In the genomic region with DNA sequence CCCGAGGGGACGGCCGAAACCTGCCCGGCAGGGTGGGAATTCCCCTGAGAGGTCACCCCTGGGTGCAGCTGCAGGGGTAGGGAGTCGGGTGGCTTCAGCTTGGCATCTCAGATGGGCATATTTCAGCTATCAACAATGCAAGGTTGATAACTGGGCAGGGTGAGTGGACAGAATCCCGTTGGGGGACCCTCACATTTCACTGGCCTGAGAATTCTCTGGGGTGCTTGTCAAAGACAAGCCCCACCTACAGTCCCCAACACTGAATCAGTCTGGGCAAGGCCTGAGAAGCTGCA, we compare ENCODE assay signal across 1 cellular context.
A peak's percentile ranks its signal among the peaks of the same experiment; 100 is the strongest.
TF ChIP-seq lines count a peak whose summit lies in the region.

No MANE protein-coding gene starts in this region.

TF ChIP-seq in GM12878, 131 proteins besides CTCF, POLR2A, EP300 and RAD21:
- TF ChIP-seq SUPT20H (IDR thresholded peaks at IDR 0.05; ENCODE audit: borderline replicate concordance, control insufficient read depth, low read depth, low read length) = no peak
- no peak for TF ChIP-seq NFYA (IDR thresholded peaks at IDR 0.05; ENCODE audit: borderline replicate concordance, low read depth, low read length)
- TF ChIP-seq, protein P1, sequence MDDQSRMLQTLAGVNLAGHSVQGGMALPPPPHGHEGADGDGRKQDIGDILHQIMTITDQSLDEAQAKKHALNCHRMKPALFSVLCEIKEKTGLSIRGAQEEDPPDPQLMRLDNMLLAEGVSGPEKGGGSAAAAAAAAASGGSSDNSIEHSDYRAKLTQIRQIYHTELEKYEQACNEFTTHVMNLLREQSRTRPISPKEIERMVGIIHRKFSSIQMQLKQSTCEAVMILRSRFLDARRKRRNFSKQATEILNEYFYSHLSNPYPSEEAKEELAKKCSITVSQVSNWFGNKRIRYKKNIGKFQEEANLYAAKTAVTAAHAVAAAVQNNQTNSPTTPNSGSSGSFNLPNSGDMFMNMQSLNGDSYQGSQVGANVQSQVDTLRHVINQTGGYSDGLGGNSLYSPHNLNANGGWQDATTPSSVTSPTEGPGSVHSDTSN (IDR thresholded peaks at IDR 0.05; ENCODE audit: insufficient replicate concordance, low read depth, low read length) = peak; percentile 28
- TF ChIP-seq, protein P2, sequence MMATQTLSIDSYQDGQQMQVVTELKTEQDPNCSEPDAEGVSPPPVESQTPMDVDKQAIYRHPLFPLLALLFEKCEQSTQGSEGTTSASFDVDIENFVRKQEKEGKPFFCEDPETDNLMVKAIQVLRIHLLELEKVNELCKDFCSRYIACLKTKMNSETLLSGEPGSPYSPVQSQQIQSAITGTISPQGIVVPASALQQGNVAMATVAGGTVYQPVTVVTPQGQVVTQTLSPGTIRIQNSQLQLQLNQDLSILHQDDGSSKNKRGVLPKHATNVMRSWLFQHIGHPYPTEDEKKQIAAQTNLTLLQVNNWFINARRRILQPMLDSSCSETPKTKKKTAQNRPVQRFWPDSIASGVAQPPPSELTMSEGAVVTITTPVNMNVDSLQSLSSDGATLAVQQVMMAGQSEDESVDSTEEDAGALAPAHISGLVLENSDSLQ (IDR thresholded peaks at IDR 0.05) = 0 out of 2 replicates have a peak, but pooled peaks have one; percentile 14
- TF ChIP-seq KAT2A (conservative IDR thresholded peaks at IDR 0.05; ENCODE audit: control insufficient read depth, low read depth, low read length) = no peak
- TF ChIP-seq IKZF1 (conservative IDR thresholded peaks at IDR 0.05) = peak; percentile 27; the same call in 1 of the 2 replicates
- 0 out of 2 replicates have a peak, but pooled peaks have one; percentile 59 for TF ChIP-seq NR2F1 (conservative IDR thresholded peaks at IDR 0.05)
- TF ChIP-seq GABPA (IDR thresholded peaks at IDR 0.05; ENCODE audit: low read depth) = no peak
- TF ChIP-seq MEF2B (IDR thresholded peaks at IDR 0.05; ENCODE audit: partially characterized antibody, poor library complexity, severe bottlenecking) = peak; percentile 66
- TF ChIP-seq HCFC1 (IDR thresholded peaks at IDR 0.05; ENCODE audit: low read length) = no peak
- TF ChIP-seq HDAC6 (IDR thresholded peaks at IDR 0.05; ENCODE audit: unreplicated experiment) = no peak
- 0 out of 2 replicates have a peak, but pooled peaks have one; percentile 11 for TF ChIP-seq MTA2 (IDR thresholded peaks at IDR 0.05; ENCODE audit: low read depth)
- TF ChIP-seq TCF7 (IDR thresholded peaks at IDR 0.05; ENCODE audit: borderline replicate concordance) = no peak
- TF ChIP-seq HDAC2 (IDR thresholded peaks at IDR 0.05) = no peak
- TF ChIP-seq, protein P3, sequence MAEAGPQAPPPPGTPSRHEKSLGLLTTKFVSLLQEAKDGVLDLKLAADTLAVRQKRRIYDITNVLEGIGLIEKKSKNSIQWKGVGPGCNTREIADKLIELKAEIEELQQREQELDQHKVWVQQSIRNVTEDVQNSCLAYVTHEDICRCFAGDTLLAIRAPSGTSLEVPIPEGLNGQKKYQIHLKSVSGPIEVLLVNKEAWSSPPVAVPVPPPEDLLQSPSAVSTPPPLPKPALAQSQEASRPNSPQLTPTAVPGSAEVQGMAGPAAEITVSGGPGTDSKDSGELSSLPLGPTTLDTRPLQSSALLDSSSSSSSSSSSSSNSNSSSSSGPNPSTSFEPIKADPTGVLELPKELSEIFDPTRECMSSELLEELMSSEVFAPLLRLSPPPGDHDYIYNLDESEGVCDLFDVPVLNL (IDR thresholded peaks at IDR 0.05; ENCODE audit: low read depth, low read length) = no peak
- TF ChIP-seq RB1 (IDR thresholded peaks at IDR 0.05; ENCODE audit: borderline replicate concordance) = no peak
